8 cellular contexts compared by ENCODE assay signal in the genomic region with DNA sequence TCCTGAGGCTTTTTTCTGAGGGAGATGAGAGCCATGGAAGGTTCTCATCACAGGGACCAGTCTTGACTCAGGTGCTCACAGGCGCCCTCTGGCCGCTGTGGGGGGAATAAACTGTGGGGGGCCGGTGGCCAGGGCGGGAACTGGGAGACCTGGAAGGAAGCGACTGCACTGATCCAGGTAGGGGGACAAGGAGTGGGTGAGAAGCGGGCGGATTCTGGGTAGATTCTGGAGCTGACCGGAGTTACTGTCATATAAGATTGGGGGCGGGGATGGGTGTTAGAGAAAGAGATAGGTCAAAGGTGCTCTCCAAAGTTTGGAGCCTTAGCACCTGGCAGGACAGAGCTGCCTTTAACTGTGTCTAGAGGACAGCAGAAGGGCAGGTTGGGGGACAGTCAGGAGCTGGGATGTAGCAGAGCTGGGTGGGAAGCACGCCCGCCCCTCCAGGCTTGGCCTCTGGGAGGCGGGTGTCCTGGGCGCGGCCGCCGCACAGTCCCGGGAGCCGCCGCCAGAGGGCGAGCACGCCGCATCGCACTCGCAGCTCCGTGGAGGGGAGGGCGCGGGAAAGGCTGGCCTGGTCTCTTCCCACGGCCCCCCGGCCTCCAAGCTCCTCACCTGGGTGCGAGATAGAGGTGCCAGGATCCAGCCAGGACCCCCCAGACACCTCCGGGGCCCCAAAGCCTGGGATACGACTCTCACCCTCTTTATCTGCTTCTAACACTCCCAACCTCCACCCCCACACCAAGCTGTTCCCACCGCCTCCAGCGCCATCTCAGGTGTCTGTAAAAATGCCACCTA. TPM values are rescaled to one million over a fixed set of nuclear protein-coding genes. Genes with fewer than 3 reads are reported as not detected.
A peak's percentile ranks its signal among the peaks of the same experiment; 100 is the strongest.
DNase-seq lines count a peak whose midpoint lies in the region; ATAC-seq and TF ChIP-seq lines count a peak whose summit lies in the region.

No MANE protein-coding gene starts in this region.

- peak overlapping the region; percentile 70 for H3K9ac ChIP-seq in adipocyte (ENCODE audit: low read length)

- peak; percentile 64 to 82 (median 76) for DNase-seq in CD4-positive, alpha-beta T cell
- DNase-seq in NCI-H1048 (lab: John Stamatoyannopoulos, UW) (peak; percentile 43), T follicular helper cell (ENCODE audit: low read depth) (peak; percentile 70), adipocyte (ENCODE audit: low read depth) (peak; percentile 85), left ventricle myocardium inferior (peak; percentile 84), prostate gland (ENCODE audit: low spot score) (peak; percentile 61), ureter (ENCODE audit: low spot score) (peak; percentile 72)

- intact Hi-C loops in CD4-positive, alpha-beta T cell (cut with DNase I, micrococcal nuclease), result loop anchor here (1.0 kb wide), 1 partner anchor 80 kb away; no protein-coding TSS in a partner anchor
- intact Hi-C loops in left ventricle myocardium inferior (cut with micrococcal nuclease) (no loop called here), prostate gland (cut with DNase I) (loop anchor here (10.0 kb wide), 1 partner anchor 620 kb away; no protein-coding TSS in a partner anchor)

- peak; percentile 95 for ATAC-seq in CD4-positive, alpha-beta T cell (ENCODE audit: poor library complexity)
- ATAC-seq in GM21528 (IDR thresholded peaks at IDR 0.05; ENCODE audit: low FRiP score, unreplicated experiment), result peak; percentile 78

- H3K4me3 Mint-ChIP-seq in CD4-positive, alpha-beta T cell, result peak overlapping the region; percentile 82

- H3K4me3 ChIP-seq in adipocyte (ENCODE audit: low read length), result peak overlapping the region; percentile 75
- peak overlapping the region; percentile 69 for H3K4me3 ChIP-seq in left ventricle myocardium inferior
- peak overlapping the region; percentile 19 to 31 for H3K4me3 ChIP-seq in prostate gland

- H3K27ac Mint-ChIP-seq in CD4-positive, alpha-beta T cell, result no peak overlapping the region

- WGBS in prostate gland, result 0% methylated on average over 34 of the region's 34 CpGs

- no peaks in the 10 kb centered on the region for H3K27me3 ChIP-seq in CD4-positive, alpha-beta T cell (ENCODE audit: control insufficient read depth, insufficient read depth, low read length)
- H3K27me3 ChIP-seq in adipocyte (replicated peaks; ENCODE audit: control insufficient read depth, insufficient read depth, low read length) (no peaks in the 10 kb centered on the region), left ventricle myocardium inferior (ENCODE audit: low read depth) (no peaks in the 10 kb centered on the region), prostate gland (replicated peaks; ENCODE audit: insufficient read depth) (no peaks in the 10 kb centered on the region)

- no peak for TF ChIP-seq POLR2A in prostate gland (IDR thresholded peaks at IDR 0.05)

- H3K36me3 ChIP-seq in adipocyte (ENCODE audit: control insufficient read depth, insufficient read depth, low read length, severe bottlenecking) (no peaks in the 10 kb centered on the region), left ventricle myocardium inferior (no peaks in the 10 kb centered on the region), prostate gland (no peaks in the 10 kb centered on the region)

- no peaks in the 10 kb centered on the region for H3K9me3 Mint-ChIP-seq in CD4-positive, alpha-beta T cell

- CTCF ChIA-PET in CD4-positive, alpha-beta T cell (lab: Charles Lee), result interaction anchor here (0.6 to 2.4 kb wide), 41 partner anchors 11 to 808 kb away, joined by 3 to 51 read pairs (median 5); a partner anchor contains a TSS

- no peaks in the 10 kb centered on the region for H3K9me3 ChIP-seq in CD4-positive, alpha-beta T cell (ENCODE audit: control insufficient read depth, low read length)
- H3K9me3 ChIP-seq in adipocyte (ENCODE audit: control insufficient read depth, low read length) (no peaks in the 10 kb centered on the region), left ventricle myocardium inferior (replicated peaks) (no peaks in the 10 kb centered on the region), prostate gland (no peaks in the 10 kb centered on the region)

- TF ChIP-seq CTCF in CD4-positive, alpha-beta T cell (IDR thresholded peaks at IDR 0.05), result peak; percentile 99
- TF ChIP-seq CTCF in left ventricle myocardium inferior (IDR thresholded peaks at IDR 0.05; ENCODE audit: borderline replicate concordance) (peak; percentile 91), prostate gland (IDR thresholded peaks at IDR 0.05) (peak; percentile 80 to 97 (median 90))

- no peaks in the 10 kb centered on the region for H3K27me3 Mint-ChIP-seq in CD4-positive, alpha-beta T cell

- peaks cover 9% of the 10 kb centered on the region for H3K4me1 Mint-ChIP-seq in CD4-positive, alpha-beta T cell (ENCODE audit: low read depth)

- H3K27ac ChIP-seq in CD4-positive, alpha-beta T cell (ENCODE audit: low read depth, low read length), result no peak overlapping the region
- H3K27ac ChIP-seq in left ventricle myocardium inferior (replicated peaks), result peak overlapping the region; percentile 72
- peak overlapping the region; percentile 62 to 66 for H3K27ac ChIP-seq in prostate gland

- H3K36me3 Mint-ChIP-seq in CD4-positive, alpha-beta T cell (ENCODE audit: low read depth), result no peaks in the 10 kb centered on the region

- peaks cover 12% of the 10 kb centered on the region for H3K4me1 ChIP-seq in adipocyte (ENCODE audit: control insufficient read depth, insufficient read depth, low read length)
- H3K4me1 ChIP-seq in left ventricle myocardium inferior, result peaks cover 8% of the 10 kb centered on the region
- no peaks in the 10 kb centered on the region for H3K4me1 ChIP-seq in prostate gland (replicated peaks)

- POLR2A ChIA-PET in CD4-positive, alpha-beta T cell (lab: Charles Lee), result interaction anchor here (0.7 to 1.9 kb wide), 12 partner anchors 8 to 199 kb away, joined by 3 to 17 read pairs (median 7); a partner anchor contains a TSS

RNA-seq across cellular contexts. Expression of a gene that starts 4.2 kb away (rescaled TPM):
- total RNA-seq in CD4-positive, alpha-beta T cell, result not detected
- 12.7 TPM for total RNA-seq in left ventricle myocardium inferior
- 1 to 10 TPM in 1 of 2 donors, not detected in 1; 1.8 TPM for total RNA-seq in prostate gland
- not detected for total RNA-seq in ureter

RNA-seq across cellular contexts. Expression of a gene that starts 8.2 kb away (rescaled TPM):
- total RNA-seq in CD4-positive, alpha-beta T cell, result 10 to 100 TPM; 12.1 to 12.8 TPM
- 31.4 TPM for total RNA-seq in left ventricle myocardium inferior
- 10 to 100 TPM; 29.9 to 58.7 TPM for total RNA-seq in prostate gland
- 12.4 TPM for total RNA-seq in ureter

RNA-seq across cellular contexts. Expression of a gene that starts 19.6 kb away (rescaled TPM):
- 10 to 100 TPM; 90.0 to 92.7 TPM for total RNA-seq in CD4-positive, alpha-beta T cell
- total RNA-seq in left ventricle myocardium inferior (150 TPM), prostate gland (100 to 1,000 TPM; 113 to 145 TPM), ureter (96.5 TPM)

RNA-seq across cellular contexts. Expression of a gene that starts 26.8 kb away (rescaled TPM):
- total RNA-seq in CD4-positive, alpha-beta T cell, result 100 to 1,000 TPM; 558 to 559 TPM
- 365 TPM for total RNA-seq in left ventricle myocardium inferior
- total RNA-seq in prostate gland, result 100 to 1,000 TPM; 532 to 980 TPM
- total RNA-seq in ureter, result 643 TPM

RNA-seq across cellular contexts. Expression of a gene that starts 30.1 kb away (rescaled TPM):
- 1 to 10 TPM; 3.0 to 3.3 TPM for total RNA-seq in CD4-positive, alpha-beta T cell
- total RNA-seq in left ventricle myocardium inferior (118 TPM), prostate gland (100 to 1,000 TPM; 185 to 286 TPM), ureter (91.7 TPM)

Comparison
In these comparisons a context has a peak if more than half of its experiments do, and no peak if none do; other contexts are left out.
1. H3K4me3 ChIP-seq: peak in every context shown above with its lines; median percentile 75 in adipocyte; 69 in left ventricle myocardium inferior; 25 in prostate gland.